Comparison of ENCODE assay signal across 1 cellular context in the genomic region with DNA sequence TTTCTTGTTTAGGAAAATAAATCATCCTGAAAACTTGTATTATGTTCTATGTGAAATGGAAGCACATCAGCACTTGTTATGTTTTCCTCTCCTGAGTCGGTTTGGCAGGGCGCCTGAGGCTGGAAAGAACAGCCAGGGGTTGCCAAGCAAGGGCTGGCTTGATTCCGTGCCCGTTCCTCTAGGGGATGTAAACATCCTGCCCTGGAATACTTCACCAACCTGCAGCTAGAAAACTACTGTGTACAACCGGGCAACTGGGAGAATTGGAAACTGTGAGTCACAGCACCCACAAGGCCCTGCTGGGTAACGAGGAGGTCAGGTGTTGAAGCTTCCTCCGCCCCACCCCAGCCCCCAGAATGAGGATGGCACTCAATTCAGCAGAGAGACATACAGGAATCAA.
TF ChIP-seq lines count a peak whose summit lies in the region.

No MANE protein-coding gene starts in this region.

TF ChIP-seq in HepG2, 621 proteins besides CTCF, POLR2A, EP300 and RAD21 (continued from another document):
- TF ChIP-seq, protein P1, sequence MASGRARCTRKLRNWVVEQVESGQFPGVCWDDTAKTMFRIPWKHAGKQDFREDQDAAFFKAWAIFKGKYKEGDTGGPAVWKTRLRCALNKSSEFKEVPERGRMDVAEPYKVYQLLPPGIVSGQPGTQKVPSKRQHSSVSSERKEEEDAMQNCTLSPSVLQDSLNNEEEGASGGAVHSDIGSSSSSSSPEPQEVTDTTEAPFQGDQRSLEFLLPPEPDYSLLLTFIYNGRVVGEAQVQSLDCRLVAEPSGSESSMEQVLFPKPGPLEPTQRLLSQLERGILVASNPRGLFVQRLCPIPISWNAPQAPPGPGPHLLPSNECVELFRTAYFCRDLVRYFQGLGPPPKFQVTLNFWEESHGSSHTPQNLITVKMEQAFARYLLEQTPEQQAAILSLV (CRISPR knock-in tag; IDR thresholded peaks at IDR 0.05; ENCODE audit: borderline replicate concordance), result no peak
- TF ChIP-seq PHF20 (CRISPR knock-in tag; IDR thresholded peaks at IDR 0.05) (no peak), ZNF629 (CRISPR knock-in tag; conservative IDR thresholded peaks at IDR 0.05) (no peak), LCORL (IDR thresholded peaks at IDR 0.05) (no peak), LCORL (CRISPR knock-in tag; IDR thresholded peaks at IDR 0.05) (no peak), MIER2 (CRISPR knock-in tag; IDR thresholded peaks at IDR 0.05) (no peak)
- TF ChIP-seq, protein P2, sequence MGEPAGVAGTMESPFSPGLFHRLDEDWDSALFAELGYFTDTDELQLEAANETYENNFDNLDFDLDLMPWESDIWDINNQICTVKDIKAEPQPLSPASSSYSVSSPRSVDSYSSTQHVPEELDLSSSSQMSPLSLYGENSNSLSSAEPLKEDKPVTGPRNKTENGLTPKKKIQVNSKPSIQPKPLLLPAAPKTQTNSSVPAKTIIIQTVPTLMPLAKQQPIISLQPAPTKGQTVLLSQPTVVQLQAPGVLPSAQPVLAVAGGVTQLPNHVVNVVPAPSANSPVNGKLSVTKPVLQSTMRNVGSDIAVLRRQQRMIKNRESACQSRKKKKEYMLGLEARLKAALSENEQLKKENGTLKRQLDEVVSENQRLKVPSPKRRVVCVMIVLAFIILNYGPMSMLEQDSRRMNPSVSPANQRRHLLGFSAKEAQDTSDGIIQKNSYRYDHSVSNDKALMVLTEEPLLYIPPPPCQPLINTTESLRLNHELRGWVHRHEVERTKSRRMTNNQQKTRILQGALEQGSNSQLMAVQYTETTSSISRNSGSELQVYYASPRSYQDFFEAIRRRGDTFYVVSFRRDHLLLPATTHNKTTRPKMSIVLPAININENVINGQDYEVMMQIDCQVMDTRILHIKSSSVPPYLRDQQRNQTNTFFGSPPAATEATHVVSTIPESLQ (CRISPR knock-in tag; conservative IDR thresholded peaks at IDR 0.05), result no peak
